18 cellular contexts compared by ENCODE assay signal in genomic region chr4:14084598-14084997, GRCh38.
DNase-seq lines count a peak whose midpoint lies in the region; FAIRE-seq and TF ChIP-seq lines count a peak whose summit lies in the region.
"Had no signal": no experiment of that assay in that cellular context is flagged by ENCODE, and none has a peak within 500 bp of the region (broad histone marks: within the 10 kb centered on the region; RNA-seq: fewer than 3 reads in every experiment).

No MANE protein-coding gene starts in this region.

- H2BK120ac ChIP-seq in mesendoderm (ENCODE audit: low read depth, low read length), result no peak overlapping the region

- H3K18ac ChIP-seq in mesendoderm (ENCODE audit: low read length), result no peak overlapping the region

- H3K23ac ChIP-seq in mesendoderm (ENCODE audit: low read length), result no peak overlapping the region

- peaks cover 4% of the 10 kb centered on the region; the same call in 1 of the 2 replicates for H3K9me3 ChIP-seq in NT2/D1 (ENCODE audit: insufficient read depth, low read length)
- H3K9me3 ChIP-seq in sigmoid colon, result peaks cover 0 to 2% (median 0%) of the 10 kb centered on the region in 4 donors
- H3K9me3 ChIP-seq: HAP-1 had no signal

- FAIRE-seq in H54 (lab: Jason Lieb, UNC), result no peak
- FAIRE-seq: GM12892, HTR-8/SVneo had no signal

- H3K27me3 ChIP-seq in H7 (ENCODE audit: control insufficient read depth, insufficient read depth, low read length) (no peaks in the 10 kb centered on the region), NT2/D1 (ENCODE audit: insufficient read depth, insufficient read length) (no peaks in the 10 kb centered on the region), mesendoderm (ENCODE audit: insufficient read depth, low read length, poor library complexity) (no peaks in the 10 kb centered on the region), sigmoid colon (no peaks in the 10 kb centered on the region)

- no peak overlapping the region for H2BK5ac ChIP-seq in mesendoderm (ENCODE audit: low read length)

- no peak for TF ChIP-seq CTCF in sigmoid colon (IDR thresholded peaks at IDR 0.05)

- H3K27ac ChIP-seq in mesendoderm (ENCODE audit: low read depth, low read length) (no peak overlapping the region), sigmoid colon (no peak overlapping the region)
- H3K27ac ChIP-seq: C4-2B had no signal

- no peak overlapping the region for H4K8ac ChIP-seq in mesendoderm (ENCODE audit: low read depth, low read length)

- no peak overlapping the region for H3K9ac ChIP-seq in NT2/D1 (ENCODE audit: insufficient read length, low read depth)
- H3K9ac ChIP-seq in mesendoderm (ENCODE audit: low read length), result no peak overlapping the region

- intact Hi-C loops in sigmoid colon (cut with DNase I), result no loop called here

- TF ChIP-seq POLR2A in H54 (IDR thresholded peaks at IDR 0.05; ENCODE audit: low read depth, low read length) (no peak), sigmoid colon (IDR thresholded peaks at IDR 0.05) (no peak)

- no peak for TF ChIP-seq EP300 in sigmoid colon (IDR thresholded peaks at IDR 0.05)

- H3K36me3 ChIP-seq in H7 (replicated peaks; ENCODE audit: control insufficient read depth, insufficient read depth, low read length) (no peaks in the 10 kb centered on the region), NT2/D1 (ENCODE audit: insufficient read depth, insufficient read length, low read length) (no peaks in the 10 kb centered on the region), mesendoderm (ENCODE audit: control insufficient read depth, insufficient read depth, low read length) (no peaks in the 10 kb centered on the region), sigmoid colon (no peaks in the 10 kb centered on the region)
- H3K36me3 ChIP-seq: HAP-1 had no signal

- H3K4ac ChIP-seq in mesendoderm (ENCODE audit: low read depth, low read length), result no peak overlapping the region

- H3K4me2 ChIP-seq in mesendoderm (ENCODE audit: low read length), result no peak overlapping the region

- H3K4me1 ChIP-seq in NT2/D1 (ENCODE audit: insufficient read depth, insufficient read length), result peaks cover 8% of the 10 kb centered on the region
- no peaks in the 10 kb centered on the region for H3K4me1 ChIP-seq in mesendoderm (ENCODE audit: control insufficient read depth, low read depth, low read length)
- no peaks in the 10 kb centered on the region for H3K4me1 ChIP-seq in sigmoid colon
- H3K4me1 ChIP-seq: HAP-1 had no signal

- DNase-seq in H7 (peak; percentile 11), NT2/D1 (ENCODE audit: low read depth, low spot score) (peak; percentile 81), iPS DF 19.7 (ENCODE audit: low read depth, low spot score) (peak; percentile 91), mesendoderm (peak; percentile 80), ureter (ENCODE audit: low spot score) (no peak), H54 (ENCODE audit: insufficient read length, low spot score) (no peak), sigmoid colon (no peak), SW480 (ENCODE audit: low spot score) (no peak)
- DNase-seq: CD4-positive, alpha-beta memory T cell; DMS79; EL; GDM1; IMR-90; KBM-7 had no signal

- H3K4me3 ChIP-seq in H7 (ENCODE audit: insufficient read depth, low read depth, low read length) (no peak overlapping the region), NT2/D1 (ENCODE audit: insufficient read length, low read depth) (no peak overlapping the region), mesendoderm (ENCODE audit: low read length) (no peak overlapping the region), sigmoid colon (no peak overlapping the region)
- H3K4me3 ChIP-seq: HAP-1 had no signal

- H2AK5ac ChIP-seq in mesendoderm (ENCODE audit: low read length), result no peak overlapping the region

- H3K56ac ChIP-seq in mesendoderm (ENCODE audit: low read length), result no peak overlapping the region

- no CpG with 5 or more reads among the region's 2 CpGs for WGBS in mesendoderm (ENCODE audit: extremely low coverage, insufficient coverage, low lambda C conversion rate)
- 60 to 67% methylated on average over 2 of the region's 2 CpGs for WGBS in sigmoid colon, 2 donors

- H2BK15ac ChIP-seq in mesendoderm (replicated peaks; ENCODE audit: low read depth), result no peak overlapping the region

- no peak overlapping the region for H4K5ac ChIP-seq in mesendoderm (ENCODE audit: low read length)

- H3K79me2 ChIP-seq in mesendoderm (ENCODE audit: control insufficient read depth, insufficient read depth, low read length), result no peaks in the 10 kb centered on the region

- no peaks in the 10 kb centered on the region for H3K79me1 ChIP-seq in mesendoderm (ENCODE audit: low read length)

Comparison
In these comparisons a context has a peak if more than half of its experiments do, and no peak if none do; other contexts are left out.
1. DNase-seq: peak in H7 (single experiment), NT2/D1 (single experiment), iPS DF 19.7 (single experiment) and mesendoderm (single experiment); none in ureter (single experiment), H54 (single experiment), sigmoid colon (single experiment) and SW480 (single experiment).